ENCODE assay signal across 2 cellular contexts in genomic region chr16:69423189-69423588, GRCh38.
TF ChIP-seq lines count a peak whose summit lies in the region.

No MANE protein-coding gene starts in this region.

TF ChIP-seq in A549, 52 proteins besides CTCF, POLR2A, EP300 and RAD21 (continued from another document):
- TF ChIP-seq, protein P1, sequence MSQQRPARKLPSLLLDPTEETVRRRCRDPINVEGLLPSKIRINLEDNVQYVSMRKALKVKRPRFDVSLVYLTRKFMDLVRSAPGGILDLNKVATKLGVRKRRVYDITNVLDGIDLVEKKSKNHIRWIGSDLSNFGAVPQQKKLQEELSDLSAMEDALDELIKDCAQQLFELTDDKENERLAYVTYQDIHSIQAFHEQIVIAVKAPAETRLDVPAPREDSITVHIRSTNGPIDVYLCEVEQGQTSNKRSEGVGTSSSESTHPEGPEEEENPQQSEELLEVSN (IDR thresholded peaks at IDR 0.05; ENCODE audit: borderline replicate concordance, low read depth): no peak
- no peak for TF ChIP-seq POLR2AphosphoS2 (conservative IDR thresholded peaks at IDR 0.05; ENCODE audit: low read length)
- TF ChIP-seq, protein P2, sequence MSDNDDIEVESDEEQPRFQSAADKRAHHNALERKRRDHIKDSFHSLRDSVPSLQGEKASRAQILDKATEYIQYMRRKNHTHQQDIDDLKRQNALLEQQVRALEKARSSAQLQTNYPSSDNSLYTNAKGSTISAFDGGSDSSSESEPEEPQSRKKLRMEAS (IDR thresholded peaks at IDR 0.05): no peak
- no peak for TF ChIP-seq TP53 (CRISPR knock-in tag; IDR thresholded peaks at IDR 0.05)

TF ChIP-seq in WTC11, 78 proteins besides CTCF, POLR2A, EP300 and RAD21 (continued from another document):
- no peak for TF ChIP-seq FOXK1 (CRISPR knock-in tag; IDR thresholded peaks at IDR 0.05)
- TF ChIP-seq ZNF219 (CRISPR knock-in tag; IDR thresholded peaks at IDR 0.05; ENCODE audit: borderline replicate concordance): no peak
- TF ChIP-seq, protein P3, sequence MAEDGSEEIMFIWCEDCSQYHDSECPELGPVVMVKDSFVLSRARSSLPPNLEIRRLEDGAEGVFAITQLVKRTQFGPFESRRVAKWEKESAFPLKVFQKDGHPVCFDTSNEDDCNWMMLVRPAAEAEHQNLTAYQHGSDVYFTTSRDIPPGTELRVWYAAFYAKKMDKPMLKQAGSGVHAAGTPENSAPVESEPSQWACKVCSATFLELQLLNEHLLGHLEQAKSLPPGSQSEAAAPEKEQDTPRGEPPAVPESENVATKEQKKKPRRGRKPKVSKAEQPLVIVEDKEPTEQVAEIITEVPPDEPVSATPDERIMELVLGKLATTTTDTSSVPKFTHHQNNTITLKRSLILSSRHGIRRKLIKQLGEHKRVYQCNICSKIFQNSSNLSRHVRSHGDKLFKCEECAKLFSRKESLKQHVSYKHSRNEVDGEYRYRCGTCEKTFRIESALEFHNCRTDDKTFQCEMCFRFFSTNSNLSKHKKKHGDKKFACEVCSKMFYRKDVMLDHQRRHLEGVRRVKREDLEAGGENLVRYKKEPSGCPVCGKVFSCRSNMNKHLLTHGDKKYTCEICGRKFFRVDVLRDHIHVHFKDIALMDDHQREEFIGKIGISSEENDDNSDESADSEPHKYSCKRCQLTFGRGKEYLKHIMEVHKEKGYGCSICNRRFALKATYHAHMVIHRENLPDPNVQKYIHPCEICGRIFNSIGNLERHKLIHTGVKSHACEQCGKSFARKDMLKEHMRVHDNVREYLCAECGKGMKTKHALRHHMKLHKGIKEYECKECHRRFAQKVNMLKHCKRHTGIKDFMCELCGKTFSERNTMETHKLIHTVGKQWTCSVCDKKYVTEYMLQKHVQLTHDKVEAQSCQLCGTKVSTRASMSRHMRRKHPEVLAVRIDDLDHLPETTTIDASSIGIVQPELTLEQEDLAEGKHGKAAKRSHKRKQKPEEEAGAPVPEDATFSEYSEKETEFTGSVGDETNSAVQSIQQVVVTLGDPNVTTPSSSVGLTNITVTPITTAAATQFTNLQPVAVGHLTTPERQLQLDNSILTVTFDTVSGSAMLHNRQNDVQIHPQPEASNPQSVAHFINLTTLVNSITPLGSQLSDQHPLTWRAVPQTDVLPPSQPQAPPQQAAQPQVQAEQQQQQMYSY (CRISPR knock-in tag; IDR thresholded peaks at IDR 0.05): no peak
- no peak for TF ChIP-seq ZBTB21 (CRISPR knock-in tag; IDR thresholded peaks at IDR 0.05; ENCODE audit: borderline replicate concordance)
- TF ChIP-seq NFE2L1 (CRISPR knock-in tag; IDR thresholded peaks at IDR 0.05): no peak
- TF ChIP-seq ETV6 (CRISPR knock-in tag; IDR thresholded peaks at IDR 0.05): no peak
- TF ChIP-seq GTF2I (CRISPR knock-in tag; conservative IDR thresholded peaks at IDR 0.05): no peak
- no peak for TF ChIP-seq ZNF423 (CRISPR knock-in tag; IDR thresholded peaks at IDR 0.05)
- no peak for TF ChIP-seq ATF3 (CRISPR knock-in tag; conservative IDR thresholded peaks at IDR 0.05)
- TF ChIP-seq IRF2 (CRISPR knock-in tag; IDR thresholded peaks at IDR 0.05; ENCODE audit: borderline replicate concordance, low read depth): no peak
- TF ChIP-seq TP53 (CRISPR knock-in tag; IDR thresholded peaks at IDR 0.05): no peak
- TF ChIP-seq TEAD1 (CRISPR knock-in tag; IDR thresholded peaks at IDR 0.05): no peak
- no peak for TF ChIP-seq E2F1 (CRISPR knock-in tag; IDR thresholded peaks at IDR 0.05)
- TF ChIP-seq SMAD3 (CRISPR knock-in tag; IDR thresholded peaks at IDR 0.05; ENCODE audit: borderline replicate concordance): no peak
- TF ChIP-seq ZNF512 (CRISPR knock-in tag; IDR thresholded peaks at IDR 0.05; ENCODE audit: borderline replicate concordance): no peak
